In genomic region chr10:110144526-110144925, GRCh38 we compare ENCODE assay signal across 16 cellular contexts.
A peak's percentile ranks its signal among the peaks of the same experiment; 100 is the strongest.
DNase-seq lines count a peak whose midpoint lies in the region; ATAC-seq and TF ChIP-seq lines count a peak whose summit lies in the region.
"Had no signal": no experiment of that assay in that cellular context is flagged by ENCODE, and none has a peak within 500 bp of the region (broad histone marks: within the 10 kb centered on the region; RNA-seq: fewer than 3 reads in every experiment).

No MANE protein-coding gene starts in this region.

- ATAC-seq in GM18505 (IDR thresholded peaks at IDR 0.05; ENCODE audit: unreplicated experiment): no peak
- no peak for ATAC-seq in GM21723 (IDR thresholded peaks at IDR 0.05; ENCODE audit: unreplicated experiment)
- ATAC-seq: CD8-positive, alpha-beta T cell had no signal

- no peak for TF ChIP-seq POLR2A in GM18505 (IDR thresholded peaks at IDR 0.05; ENCODE audit: borderline replicate concordance, extremely low read depth, insufficient read depth, insufficient read length)

- no peak for TF ChIP-seq CTCF in fibroblast of mammary gland (conservative IDR thresholded peaks at IDR 0.05; ENCODE audit: control insufficient read depth, insufficient read depth, low read depth, low read length)

- H3K4me3 ChIP-seq in fibroblast of mammary gland (ENCODE audit: control insufficient read depth, low read depth, low read length): no peak overlapping the region
- H3K4me3 ChIP-seq: BLaER1 had no signal

- DNase-seq in NCI-H1436 (lab: John Stamatoyannopoulos, UW) (peak; percentile 33), NCI-H1436 treated with DMSO at 0.1 percent for 48 hours (lab: John Stamatoyannopoulos, UW) (no peak), NCI-H69 (lab: John Stamatoyannopoulos, UW) (peak; percentile 12), fibroblast of mammary gland (ENCODE audit: low read depth) (peak; percentile 45), stromal cell of bone marrow (ENCODE audit: low read depth) (peak; percentile 23), NCI-H2171 treated with DMSO at 0.1 percent for 48 hours (lab: John Stamatoyannopoulos, UW) (no peak)
- DNase-seq: Caco-2; CD4-positive, CD25-positive, alpha-beta regulatory T cell; CD8-positive, alpha-beta T cell; DMS153; DND-41; GOT3; HCEC 1CT had no signal

Comparison
In these comparisons a context has a peak if more than half of its experiments do, and no peak if none do; other contexts are left out.
1. DNase-seq: peak in NCI-H1436 (single experiment), NCI-H69 (single experiment), fibroblast of mammary gland (single experiment) and stromal cell of bone marrow (single experiment); none in NCI-H1436 treated with DMSO at 0.1 percent for 48 hours (single experiment) and NCI-H2171 treated with DMSO at 0.1 percent for 48 hours (single experiment).